8 cellular contexts compared by ENCODE assay signal in genomic region chr19:3666545-3666856, GRCh38. TPM values are rescaled to one million over a fixed set of nuclear protein-coding genes. Genes with fewer than 3 reads are reported as not detected.
"Had no signal": no experiment of that assay in that cellular context is flagged by ENCODE, and none has a peak within 500 bp of the region (broad histone marks: within the 10 kb centered on the region; RNA-seq: fewer than 3 reads in every experiment).

No MANE protein-coding gene starts in this region.

RNA-seq across cellular contexts. Expression of gene TJP3, which starts 41.7 kb away (rescaled TPM):
- total RNA-seq: activated CD4-positive, alpha-beta T cell treated with anti-CD3 and anti-CD28 coated beads, Interleukin-2, amount 10 ng/mL, durations not matched to agents 24 days and 14 days; cardiac septum; cerebellum; endothelial cell of umbilical vein; fibroblast of lung; fibroblast of villous mesenchyme; neural crest cell; right cardiac atrium had no signal
- polyA plus RNA-seq: fibroblast of lung had no signal
